ENCODE assay signal across 1 cellular context in genomic region chr16:68448360-68448970, GRCh38.
A peak's percentile ranks its signal among the peaks of the same experiment; 100 is the strongest.
TF ChIP-seq lines count a peak whose summit lies in the region.

TSS of gene SMPD3 (minus strand) at chr16:68448508. CDS start at chr16:68372181, 76,327 bp downstream.

TF ChIP-seq in HepG2, 621 proteins besides CTCF, POLR2A, EP300 and RAD21 (continued from another document and continues in another):
- TF ChIP-seq SKIL (CRISPR knock-in tag; IDR thresholded peaks at IDR 0.05; ENCODE audit: borderline replicate concordance) (no peak), NR2F1 (CRISPR knock-in tag; IDR thresholded peaks at IDR 0.05) (no peak), ZNF12 (CRISPR knock-in tag; IDR thresholded peaks at IDR 0.05) (peak; percentile 29; the same call in 1 of the 2 replicates), JDP2 (CRISPR knock-in tag; IDR thresholded peaks at IDR 0.05; ENCODE audit: borderline replicate concordance) (no peak; the same call in 1 of the 2 replicates), ZNF609 (CRISPR knock-in tag; IDR thresholded peaks at IDR 0.05; ENCODE audit: borderline replicate concordance) (no peak), ATF1 (CRISPR knock-in tag; IDR thresholded peaks at IDR 0.05) (peak; percentile 84), ZNF274 (CRISPR knock-in tag; IDR thresholded peaks at IDR 0.05) (no peak), GLMP (CRISPR knock-in tag; IDR thresholded peaks at IDR 0.05; ENCODE audit: borderline replicate concordance) (no peak), PAWR (CRISPR knock-in tag; IDR thresholded peaks at IDR 0.05; ENCODE audit: borderline replicate concordance) (no peak), PRPF4 (IDR thresholded peaks at IDR 0.05; ENCODE audit: low read depth, low read length, poor library complexity, severe bottlenecking) (no peak), CCAR2 (optimal IDR thresholded peaks at IDR 0.05; ENCODE audit: low read depth, low read length) (no peak), ZBTB3 (CRISPR knock-in tag; IDR thresholded peaks at IDR 0.05; ENCODE audit: borderline replicate concordance, low read depth) (0 out of 2 replicates have a peak, but pooled peaks have one; percentile 34), PHB2 (IDR thresholded peaks at IDR 0.05; ENCODE audit: partially characterized antibody) (no peak), ZNF749 (CRISPR knock-in tag; IDR thresholded peaks at IDR 0.05; ENCODE audit: borderline replicate concordance) (peak; percentile 74; the same call in 1 of the 2 replicates), KDM1A (CRISPR knock-in tag; IDR thresholded peaks at IDR 0.05) (no peak), ZNF256 (CRISPR knock-in tag; conservative IDR thresholded peaks at IDR 0.05) (peak; percentile 58; the same call in 1 of the 2 replicates), SOX5 (CRISPR knock-in tag; IDR thresholded peaks at IDR 0.05; ENCODE audit: borderline replicate concordance) (no peak), HHEX (CRISPR knock-in tag; IDR thresholded peaks at IDR 0.05) (0 out of 2 replicates have a peak, but pooled peaks have one; percentile 4), ZNF772 (CRISPR knock-in tag; IDR thresholded peaks at IDR 0.05) (0 out of 2 replicates have a peak, but pooled peaks have one; percentile 44), ZNF432 (CRISPR knock-in tag; IDR thresholded peaks at IDR 0.05; ENCODE audit: borderline replicate concordance) (no peak), NR2F6 (IDR thresholded peaks at IDR 0.05) (no peak), NR2F6 (CRISPR knock-in tag; IDR thresholded peaks at IDR 0.05) (no peak), GZF1 (CRISPR knock-in tag; IDR thresholded peaks at IDR 0.05) (0 out of 2 replicates have a peak, but pooled peaks have one; percentile 27), ZNF292 (CRISPR knock-in tag; IDR thresholded peaks at IDR 0.05; ENCODE audit: borderline replicate concordance, low read depth) (no peak), TSC22D2 (CRISPR knock-in tag; IDR thresholded peaks at IDR 0.05; ENCODE audit: borderline replicate concordance) (peak; percentile 79; the same call in 1 of the 2 replicates), ZNF883 (CRISPR knock-in tag; IDR thresholded peaks at IDR 0.05; ENCODE audit: not compliant biosample characterization) (no peak), ZSCAN21 (CRISPR knock-in tag; IDR thresholded peaks at IDR 0.05; ENCODE audit: borderline replicate concordance) (0 out of 2 replicates have a peak, but pooled peaks have one; percentile 66), PPARG (CRISPR knock-in tag; conservative IDR thresholded peaks at IDR 0.05) (0 out of 2 replicates have a peak, but pooled peaks have one; percentile 15), ZNF768 (CRISPR knock-in tag; IDR thresholded peaks at IDR 0.05) (peak; percentile 56; the same call in 1 of the 2 replicates), ETV6 (CRISPR knock-in tag; conservative IDR thresholded peaks at IDR 0.05) (peak; percentile 49; the same call in 1 of the 2 replicates), TRIM22 (IDR thresholded peaks at IDR 0.05) (no peak), ZKSCAN1 (IDR thresholded peaks at IDR 0.05; ENCODE audit: low read length) (no peak), ZBTB2 (CRISPR knock-in tag; IDR thresholded peaks at IDR 0.05; ENCODE audit: low read depth) (no peak), KMT2B (CRISPR knock-in tag; IDR thresholded peaks at IDR 0.05) (peak; percentile 59), SMAD3 (CRISPR knock-in tag; IDR thresholded peaks at IDR 0.05) (peak; percentile 81)
- TF ChIP-seq, protein P1, sequence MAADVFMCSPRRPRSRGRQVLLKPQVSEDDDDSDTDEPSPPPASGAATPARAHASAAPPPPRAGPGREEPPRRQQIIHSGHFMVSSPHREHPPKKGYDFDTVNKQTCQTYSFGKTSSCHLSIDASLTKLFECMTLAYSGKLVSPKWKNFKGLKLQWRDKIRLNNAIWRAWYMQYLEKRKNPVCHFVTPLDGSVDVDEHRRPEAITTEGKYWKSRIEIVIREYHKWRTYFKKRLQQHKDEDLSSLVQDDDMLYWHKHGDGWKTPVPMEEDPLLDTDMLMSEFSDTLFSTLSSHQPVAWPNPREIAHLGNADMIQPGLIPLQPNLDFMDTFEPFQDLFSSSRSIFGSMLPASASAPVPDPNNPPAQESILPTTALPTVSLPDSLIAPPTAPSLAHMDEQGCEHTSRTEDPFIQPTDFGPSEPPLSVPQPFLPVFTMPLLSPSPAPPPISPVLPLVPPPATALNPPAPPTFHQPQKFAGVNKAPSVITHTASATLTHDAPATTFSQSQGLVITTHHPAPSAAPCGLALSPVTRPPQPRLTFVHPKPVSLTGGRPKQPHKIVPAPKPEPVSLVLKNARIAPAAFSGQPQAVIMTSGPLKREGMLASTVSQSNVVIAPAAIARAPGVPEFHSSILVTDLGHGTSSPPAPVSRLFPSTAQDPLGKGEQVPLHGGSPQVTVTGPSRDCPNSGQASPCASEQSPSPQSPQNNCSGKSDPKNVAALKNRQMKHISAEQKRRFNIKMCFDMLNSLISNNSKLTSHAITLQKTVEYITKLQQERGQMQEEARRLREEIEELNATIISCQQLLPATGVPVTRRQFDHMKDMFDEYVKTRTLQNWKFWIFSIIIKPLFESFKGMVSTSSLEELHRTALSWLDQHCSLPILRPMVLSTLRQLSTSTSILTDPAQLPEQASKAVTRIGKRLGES (CRISPR knock-in tag; IDR thresholded peaks at IDR 0.05; ENCODE audit: borderline replicate concordance), result 0 out of 2 replicates have a peak, but pooled peaks have one; percentile 61
- TF ChIP-seq, protein P2, sequence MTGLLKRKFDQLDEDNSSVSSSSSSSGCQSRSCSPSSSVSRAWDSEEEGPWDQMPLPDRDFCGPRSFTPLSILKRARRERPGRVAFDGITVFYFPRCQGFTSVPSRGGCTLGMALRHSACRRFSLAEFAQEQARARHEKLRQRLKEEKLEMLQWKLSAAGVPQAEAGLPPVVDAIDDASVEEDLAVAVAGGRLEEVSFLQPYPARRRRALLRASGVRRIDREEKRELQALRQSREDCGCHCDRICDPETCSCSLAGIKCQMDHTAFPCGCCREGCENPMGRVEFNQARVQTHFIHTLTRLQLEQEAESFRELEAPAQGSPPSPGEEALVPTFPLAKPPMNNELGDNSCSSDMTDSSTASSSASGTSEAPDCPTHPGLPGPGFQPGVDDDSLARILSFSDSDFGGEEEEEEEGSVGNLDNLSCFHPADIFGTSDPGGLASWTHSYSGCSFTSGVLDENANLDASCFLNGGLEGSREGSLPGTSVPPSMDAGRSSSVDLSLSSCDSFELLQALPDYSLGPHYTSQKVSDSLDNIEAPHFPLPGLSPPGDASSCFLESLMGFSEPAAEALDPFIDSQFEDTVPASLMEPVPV (CRISPR knock-in tag; IDR thresholded peaks at IDR 0.05), result no peak
- TF ChIP-seq, protein P3, sequence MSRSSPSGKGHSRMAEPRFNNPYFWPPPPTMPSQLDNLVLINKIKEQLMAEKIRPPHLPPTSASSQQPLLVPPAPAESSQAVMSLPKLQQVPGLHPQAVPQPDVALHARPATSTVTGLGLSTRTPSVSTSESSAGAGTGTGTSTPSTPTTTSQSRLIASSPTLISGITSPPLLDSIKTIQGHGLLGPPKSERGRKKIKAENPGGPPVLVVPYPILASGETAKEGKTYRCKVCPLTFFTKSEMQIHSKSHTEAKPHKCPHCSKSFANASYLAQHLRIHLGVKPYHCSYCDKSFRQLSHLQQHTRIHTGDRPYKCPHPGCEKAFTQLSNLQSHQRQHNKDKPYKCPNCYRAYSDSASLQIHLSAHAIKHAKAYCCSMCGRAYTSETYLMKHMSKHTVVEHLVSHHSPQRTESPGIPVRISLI (CRISPR knock-in tag; IDR thresholded peaks at IDR 0.05; ENCODE audit: borderline replicate concordance), result peak; percentile 55; the same call in 1 of the 2 replicates
- TF ChIP-seq, protein P4, sequence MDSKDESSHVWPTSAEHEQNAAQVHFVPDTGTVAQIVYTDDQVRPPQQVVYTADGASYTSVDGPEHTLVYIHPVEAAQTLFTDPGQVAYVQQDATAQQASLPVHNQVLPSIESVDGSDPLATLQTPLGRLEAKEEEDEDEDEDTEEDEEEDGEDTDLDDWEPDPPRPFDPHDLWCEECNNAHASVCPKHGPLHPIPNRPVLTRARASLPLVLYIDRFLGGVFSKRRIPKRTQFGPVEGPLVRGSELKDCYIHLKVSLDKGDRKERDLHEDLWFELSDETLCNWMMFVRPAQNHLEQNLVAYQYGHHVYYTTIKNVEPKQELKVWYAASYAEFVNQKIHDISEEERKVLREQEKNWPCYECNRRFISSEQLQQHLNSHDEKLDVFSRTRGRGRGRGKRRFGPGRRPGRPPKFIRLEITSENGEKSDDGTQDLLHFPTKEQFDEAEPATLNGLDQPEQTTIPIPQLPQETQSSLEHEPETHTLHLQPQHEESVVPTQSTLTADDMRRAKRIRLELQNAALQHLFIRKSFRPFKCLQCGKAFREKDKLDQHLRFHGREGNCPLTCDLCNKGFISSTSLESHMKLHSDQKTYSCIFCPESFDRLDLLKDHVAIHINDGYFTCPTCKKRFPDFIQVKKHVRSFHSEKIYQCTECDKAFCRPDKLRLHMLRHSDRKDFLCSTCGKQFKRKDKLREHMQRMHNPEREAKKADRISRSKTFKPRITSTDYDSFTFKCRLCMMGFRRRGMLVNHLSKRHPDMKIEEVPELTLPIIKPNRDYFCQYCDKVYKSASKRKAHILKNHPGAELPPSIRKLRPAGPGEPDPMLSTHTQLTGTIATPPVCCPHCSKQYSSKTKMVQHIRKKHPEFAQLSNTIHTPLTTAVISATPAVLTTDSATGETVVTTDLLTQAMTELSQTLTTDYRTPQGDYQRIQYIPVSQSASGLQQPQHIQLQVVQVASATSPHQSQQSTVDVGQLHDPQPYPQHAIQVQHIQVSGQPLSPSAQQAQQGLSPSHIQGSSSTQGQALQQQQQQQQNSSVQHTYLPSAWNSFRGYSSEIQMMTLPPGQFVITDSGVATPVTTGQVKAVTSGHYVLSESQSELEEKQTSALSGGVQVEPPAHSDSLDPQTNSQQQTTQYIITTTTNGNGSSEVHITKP (CRISPR knock-in tag; IDR thresholded peaks at IDR 0.05; ENCODE audit: low read depth), result peak; percentile 52; the same call in 1 of the 2 replicates
